21 cellular contexts compared by ENCODE assay signal in the genomic region with DNA sequence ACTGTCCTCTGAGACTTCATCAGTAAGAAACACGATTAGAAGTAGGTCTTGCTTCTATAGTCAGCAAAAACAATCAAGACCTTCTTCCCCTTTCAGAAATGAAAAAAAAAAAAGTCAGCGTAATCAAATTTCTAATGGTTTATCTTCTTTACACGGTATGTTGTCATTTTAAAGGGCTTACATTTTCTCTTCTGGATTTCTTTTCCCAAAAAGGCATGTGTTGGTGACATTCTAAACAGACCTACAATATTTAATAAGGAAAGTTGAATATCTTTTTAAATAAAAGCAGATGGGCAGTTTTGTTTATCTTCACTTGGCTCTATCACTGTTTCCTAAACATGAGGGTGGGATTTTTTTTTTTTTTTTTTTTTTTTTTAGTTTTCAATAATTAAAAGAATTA.
"Had no signal": no experiment of that assay in that cellular context is flagged by ENCODE, and none has a peak within 500 bp of the region (broad histone marks: within the 10 kb centered on the region; RNA-seq: fewer than 3 reads in every experiment).

No MANE protein-coding gene starts in this region.

- H3K27ac ChIP-seq: breast epithelium, SJCRH30 had no signal

- DNase-seq: activated CD4-positive, alpha-beta T cell treated with anti-CD3 and anti-CD28 coated beads for 4 hours; activated CD8-positive, alpha-beta memory T cell treated with anti-CD3 and anti-CD28 coated beads, Interleukin-2, amount 50 U/mL, for 4 hours; activated CD8-positive, alpha-beta T cell treated with anti-CD3 and anti-CD28 coated beads for 36 hours; aorta; IMR-90; KG1; NCI-H1048; NCI-H1417; NCI-H1930; NCI-H2171; NCI-H2227 treated with DMSO at 0.1 percent for 48 hours; NCI-H526; NCI-H774; OCI-M1; Right ventricle myocardium superior; RPMI8226; SJCRH30; T-helper 17 cell; T-helper 9 cell had no signal

- ATAC-seq: activated CD8-positive, alpha-beta T cell treated with anti-CD3 and anti-CD28 coated beads for 36 hours; Panc1; T-helper 17 cell had no signal

- H3K27me3 ChIP-seq: breast epithelium, SJCRH30 had no signal

- H3K4me1 ChIP-seq: breast epithelium had no signal

- H3K36me3 ChIP-seq: breast epithelium, SJCRH30 had no signal

- H3K4me3 ChIP-seq: breast epithelium, SJCRH30 had no signal

- H3K9me3 ChIP-seq: breast epithelium had no signal
